Comparison of ENCODE assay signal across 17 cellular contexts in the genomic region with DNA sequence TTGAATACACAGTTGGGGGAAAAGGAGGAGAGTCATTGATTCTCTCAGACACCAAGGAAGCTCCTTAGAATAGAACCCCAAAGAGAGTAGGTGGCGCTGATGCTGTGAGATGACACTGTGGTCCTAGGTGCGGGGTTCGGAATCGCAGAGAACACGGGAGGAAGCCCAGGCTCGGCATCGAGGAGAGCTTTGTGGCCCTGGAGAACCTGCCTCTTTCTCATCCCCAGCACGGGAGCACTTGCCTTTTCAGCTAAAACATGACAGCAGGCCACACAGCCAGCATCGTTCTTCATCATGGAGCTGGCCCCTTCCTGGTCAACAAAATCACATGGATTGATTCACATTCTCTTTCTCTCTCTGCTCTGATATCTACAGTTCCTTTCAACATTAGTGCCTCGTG.
"Had no signal": no experiment of that assay in that cellular context is flagged by ENCODE, and none has a peak within 500 bp of the region (broad histone marks: within the 10 kb centered on the region; RNA-seq: fewer than 3 reads in every experiment).

No MANE protein-coding gene starts in this region.

- H3K9ac ChIP-seq: SK-N-SH had no signal

- DNase-seq: KBM-7, MM.1S, NCI-H1092 treated with DMSO at 0.1 percent for 48 hours, NCI-H1436, NCI-H187, NCI-H2029, NCI-H2081 treated with DMSO at 0.1 percent for 48 hours, NCI-H2171, NCI-H226, NCI-H446, NCI-H510A, NCI-H524 treated with DMSO at 0.1 percent for 48 hours, NCI-H69, NCI-H774, Right ventricle myocardium superior, RPMI8226, SK-N-SH had no signal

- H3K4me2 ChIP-seq: SK-N-SH had no signal

- H3K9me3 ChIP-seq: SK-N-SH had no signal
